In genomic region chr19:4482721-4483120, GRCh38 we compare ENCODE assay signal across 15 cellular contexts. TPM values are rescaled to one million over a fixed set of nuclear protein-coding genes. Genes with fewer than 3 reads are reported as not detected.
DNase-seq lines count a peak whose midpoint lies in the region; ATAC-seq and TF ChIP-seq lines count a peak whose summit lies in the region.
"Had no signal": no experiment of that assay in that cellular context is flagged by ENCODE, and none has a peak within 500 bp of the region (broad histone marks: within the 10 kb centered on the region; RNA-seq: fewer than 3 reads in every experiment).

No MANE protein-coding gene starts in this region.

- TF ChIP-seq POLR2A in HCT116 (IDR thresholded peaks at IDR 0.05; ENCODE audit: borderline replicate concordance, extremely low read depth, insufficient read depth, insufficient read length) (no peak), spleen (IDR thresholded peaks at IDR 0.05) (no peak)

- no peaks in the 10 kb centered on the region for H3K27me3 ChIP-seq in HCT116 (ENCODE audit: insufficient read depth, low read length)
- H3K27me3 ChIP-seq in spleen (replicated peaks in 1 of 7): no peaks in the 10 kb centered on the region
- no peaks in the 10 kb centered on the region for H3K27me3 ChIP-seq in CD8-positive, alpha-beta T cell (ENCODE audit: insufficient read depth, low read length)
- H3K27me3 ChIP-seq: BE2C had no signal

- no peaks in the 10 kb centered on the region for H4K20me1 ChIP-seq in HCT116 (ENCODE audit: insufficient read depth)

- peak; percentile 58 for ATAC-seq in HCT116
- peak; percentile 13 for ATAC-seq in esophagus mucosa
- peak; percentile 41 for ATAC-seq in left colon
- no peak for ATAC-seq in CD8-positive, alpha-beta T cell

- H3K36me3 ChIP-seq in HCT116 (ENCODE audit: control insufficient read depth in 1 of 2, insufficient read depth in 2 of 2, low read length in 2 of 2) (peaks cover 5 to 10% of the 10 kb centered on the region in 2 experiments; a peak in 3 of 4 replicates), spleen (peaks cover 0 to 96% (median 32%) of the 10 kb centered on the region in 6 donors)
- no peaks in the 10 kb centered on the region for H3K36me3 ChIP-seq in CD8-positive, alpha-beta T cell (ENCODE audit: insufficient read depth, low read length)

- WGBS in spleen, 5 donors: 93 to 96% (median 93%) methylated on average over 17 of the region's 17 CpGs

- no peak overlapping the region for H3K27ac Mint-ChIP-seq in CD8-positive, alpha-beta T cell
- H3K27ac Mint-ChIP-seq: CD4-positive, CD25-positive, alpha-beta regulatory T cell had no signal

- intact Hi-C loops in HCT116 (cut with micrococcal nuclease): no loop called here
- intact Hi-C loops in left colon (cut with DNase I, micrococcal nuclease): no loop called here
- intact Hi-C loops in spleen (cut with DNase I; ENCODE audit: low total_unique reads): no loop called here
- intact Hi-C loops in CD8-positive, alpha-beta T cell (cut with DNase I, micrococcal nuclease): no loop called here

- H3K27me3 Mint-ChIP-seq in CD8-positive, alpha-beta T cell (ENCODE audit: low read depth): no peaks in the 10 kb centered on the region
- H3K27me3 Mint-ChIP-seq: CD4-positive, CD25-positive, alpha-beta regulatory T cell had no signal

- POLR2A ChIA-PET in HCT116 (lab: Charles Lee): interaction anchor here (0.6 kb wide), 1 partner anchor 11 kb away, joined by 3 read pairs; the partner anchor contains the start of gene HDGFL2
- POLR2A ChIA-PET in CD8-positive, alpha-beta T cell (lab: Charles Lee): no interaction called here

- peaks cover 2% of the 10 kb centered on the region; the same call in 1 of the 2 replicates for H3K79me2 ChIP-seq in HCT116 (ENCODE audit: insufficient read depth, low read length)

- no peaks in the 10 kb centered on the region for H3K9me3 Mint-ChIP-seq in CD8-positive, alpha-beta T cell
- H3K9me3 Mint-ChIP-seq: CD4-positive, CD25-positive, alpha-beta regulatory T cell had no signal

- H3K9me2 ChIP-seq in HCT116 (ENCODE audit: insufficient read depth): no peaks in the 10 kb centered on the region

- no peak overlapping the region for H3K9ac ChIP-seq in HCT116 (ENCODE audit: low read length)

- H3K4me3 ChIP-seq in HCT116 (replicated peaks in 1 of 2; ENCODE audit: low read depth in 1 of 2, low read length in 2 of 2) (no peak overlapping the region), spleen (no peak overlapping the region)
- H3K4me3 ChIP-seq in CD8-positive, alpha-beta T cell (ENCODE audit: low read depth, low read length): no peak overlapping the region

- H2AFZ ChIP-seq in HCT116 (ENCODE audit: low read depth, low read length, poor library complexity, severe bottlenecking): no peak overlapping the region

- H3K4me1 ChIP-seq in HCT116 (ENCODE audit: control insufficient read depth in 1 of 2, insufficient read depth in 2 of 2, low read length in 2 of 2) (no peaks in the 10 kb centered on the region; a peak in 1 of 4 replicates), spleen (no peaks in the 10 kb centered on the region)
- H3K4me1 ChIP-seq in CD8-positive, alpha-beta T cell (ENCODE audit: insufficient read depth, low read length): no peaks in the 10 kb centered on the region
- H3K4me1 ChIP-seq: BE2C, Caco-2 had no signal

- BruUV-seq in HCT116 (replicated peaks; lab: Mats Ljungman, UMichigan): no TSS peak

- no peak for TF ChIP-seq CTCF in HCT116 (IDR thresholded peaks at IDR 0.05 in 2 of 3, conservative IDR thresholded peaks at IDR 0.05 in 1 of 3; ENCODE audit: borderline replicate concordance in 1 of 3, insufficient read depth in 1 of 3, low read depth in 2 of 3, low read length in 2 of 3)
- no peak for TF ChIP-seq CTCF in spleen (IDR thresholded peaks at IDR 0.05 in 8 of 11, conservative IDR thresholded peaks at IDR 0.05 in 3 of 11)
- TF ChIP-seq CTCF in CD8-positive, alpha-beta T cell (IDR thresholded peaks at IDR 0.05): no peak

- CTCF ChIA-PET in HCT116 (lab: Charles Lee): no interaction called here
- CTCF ChIA-PET in CD8-positive, alpha-beta T cell (lab: Charles Lee): no interaction called here

- H3K4me3 Mint-ChIP-seq in CD8-positive, alpha-beta T cell: no peak overlapping the region
- H3K4me3 Mint-ChIP-seq: CD4-positive, CD25-positive, alpha-beta regulatory T cell had no signal

- DNase-seq in HCT116 (ENCODE audit: low read depth, low spot score) (no peak), left colon (no peak), spleen (no peak), NCI-H146 treated with DMSO at 0.1 percent for 48 hours (lab: John Stamatoyannopoulos, UW; ENCODE audit: unreplicated experiment) (no peak)
- no peak for DNase-seq in CD8-positive, alpha-beta T cell
- DNase-seq: ACHN; BE2C; C1 segment of cervical spinal cord; Caco-2; CD4-positive, CD25-positive, alpha-beta regulatory T cell; DMS153; DMS79; GDM1; KG1 had no signal

- H3K27ac ChIP-seq in HCT116 (ENCODE audit: low read depth, low read length): no peak overlapping the region
- no peak overlapping the region for H3K27ac ChIP-seq in spleen
- H3K27ac ChIP-seq in CD8-positive, alpha-beta T cell (ENCODE audit: low read depth, low read length): no peak overlapping the region

- H3K4me2 ChIP-seq in HCT116 (ENCODE audit: low read length): no peak overlapping the region

- TF ChIP-seq RAD21 in HCT116 (IDR thresholded peaks at IDR 0.05; ENCODE audit: low read depth): no peak

- H3K36me3 Mint-ChIP-seq in CD8-positive, alpha-beta T cell: peaks cover 28% of the 10 kb centered on the region

- RAD21 ChIA-PET in HCT116 (lab: Charles Lee; ENCODE audit: low non-redundant PET in 1 of 2, low total read pairs in 2 of 2, uncharacterized antibody in 2 of 2, unreplicated experiment in 2 of 2): no interaction called here

- H3K4me1 Mint-ChIP-seq in CD8-positive, alpha-beta T cell (ENCODE audit: low read depth): no peaks in the 10 kb centered on the region

- no peaks in the 10 kb centered on the region for H3K9me3 ChIP-seq in HCT116 (ENCODE audit: control insufficient read depth in 1 of 2, insufficient read depth in 1 of 2, low read depth in 1 of 2, low read length in 2 of 2)
- H3K9me3 ChIP-seq in spleen: no peaks in the 10 kb centered on the region
- no peaks in the 10 kb centered on the region for H3K9me3 ChIP-seq in CD8-positive, alpha-beta T cell (ENCODE audit: low read length)
- H3K9me3 ChIP-seq: BE2C, Caco-2 had no signal

TF ChIP-seq in HCT116, 20 proteins besides CTCF, POLR2A, EP300 and RAD21:
- no peak for TF ChIP-seq SIN3A (IDR thresholded peaks at IDR 0.05; ENCODE audit: low read depth)
- no peak for TF ChIP-seq ZBTB33 (IDR thresholded peaks at IDR 0.05; ENCODE audit: extremely low read depth, insufficient replicate concordance, low read length)
- no peak for TF ChIP-seq EZH2phosphoT487 (IDR thresholded peaks at IDR 0.05; ENCODE audit: borderline replicate concordance)
- no peak for TF ChIP-seq FOSL1 (IDR thresholded peaks at IDR 0.05; ENCODE audit: low read depth)
- no peak for TF ChIP-seq JUND (IDR thresholded peaks at IDR 0.05)
- no peak for TF ChIP-seq YY1 (IDR thresholded peaks at IDR 0.05; ENCODE audit: extremely low read depth, insufficient replicate concordance, low read depth, low read length)

RNA-seq across cellular contexts. Expression of gene HDGFL2, which starts 10.6 kb away (rescaled TPM):
- total RNA-seq in HCT116 (2021; ENCODE audit: unreplicated experiment): 75.2 TPM
- 47.5 and 53.8 TPM in 2 replicates for polyA plus RNA-seq in HCT116 (2012)
- 19.2 TPM for total RNA-seq in esophagus mucosa
- total RNA-seq in left colon: 10 to 100 TPM; 29.9 to 39.3 TPM
- 10 to 100 TPM; 23.2 to 39.7 (median 29.4) TPM for total RNA-seq in spleen
- polyA plus RNA-seq in spleen: 100 to 1,000 TPM in 1 of 3 donors, 10 to 100 TPM in 2; 25.3 to 136 (median 26.0) TPM
- total RNA-seq in CD8-positive, alpha-beta T cell: 10 to 100 TPM; 11.7 to 13.9 TPM

RNA-seq across cellular contexts. Expression of gene UBXN6, which starts 25.1 kb away (rescaled TPM):
- total RNA-seq in HCT116 (2021; ENCODE audit: unreplicated experiment): 76.5 TPM
- 75.7 and 76.0 TPM in 2 replicates for polyA plus RNA-seq in HCT116 (2012)
- 68.9 TPM for total RNA-seq in esophagus mucosa
- 100 to 1,000 TPM in 1 of 2 donors, 10 to 100 TPM in 1; 90.4 to 104 TPM for total RNA-seq in left colon
- 100 to 1,000 TPM in 2 of 7 donors, 10 to 100 TPM in 5; 72.3 to 132 (median 89.8) TPM for total RNA-seq in spleen
- 100 to 1,000 TPM in 2 of 3 donors, 10 to 100 TPM in 1; 76.4 to 146 (median 123) TPM for polyA plus RNA-seq in spleen
- 10 to 100 TPM; 61.5 to 62.6 TPM for total RNA-seq in CD8-positive, alpha-beta T cell

RNA-seq across cellular contexts. Expression of gene PLIN4, which starts 35.6 kb away (rescaled TPM):
- total RNA-seq in HCT116 (2021; ENCODE audit: unreplicated experiment) (2.3 TPM), esophagus mucosa (0.96 TPM), left colon (10 to 100 TPM in 1 of 2 donors, under 1 TPM in 1; 0.24 to 12.0 TPM), spleen (10 to 100 TPM in 1 of 7 donors, 1 to 10 TPM in 5, under 1 TPM in 1; 0.85 to 10.2 (median 4.5) TPM)
- 1.8 and 2.0 TPM in 2 replicates for polyA plus RNA-seq in HCT116 (2012)
- 1 to 10 TPM in 1 of 3 donors, under 1 TPM in 2; 0.27 to 1.2 (median 0.52) TPM for polyA plus RNA-seq in spleen
- under 1 TPM; 0.06 to 0.14 TPM for total RNA-seq in CD8-positive, alpha-beta T cell
- total RNA-seq: CD4-positive, CD25-positive, alpha-beta regulatory T cell had no signal

RNA-seq across cellular contexts. Expression of gene PLIN5, which starts 52.3 kb away (rescaled TPM):
- total RNA-seq in HCT116 (2021; ENCODE audit: unreplicated experiment): 8.1 TPM
- polyA plus RNA-seq in HCT116 (2012): 4.3 and 5.8 TPM in 2 replicates
- total RNA-seq in esophagus mucosa: 2.4 TPM
- total RNA-seq in left colon: 1 to 10 TPM; 1.9 to 2.2 TPM
- total RNA-seq in spleen: 10 to 100 TPM in 4 of 7 donors, 1 to 10 TPM in 3; 2.4 to 18.4 (median 15.1) TPM
- 1 to 10 TPM in 2 of 3 donors, under 1 TPM in 1; 0.82 to 2.2 (median 2.1) TPM for polyA plus RNA-seq in spleen
- under 1 TPM; 0.53 to 0.54 TPM for total RNA-seq in CD8-positive, alpha-beta T cell
- total RNA-seq: CD4-positive, CD25-positive, alpha-beta regulatory T cell had no signal

RNA-seq across cellular contexts. Expression of gene LRG1, which starts 57.1 kb away (rescaled TPM):
- 1.3 TPM for total RNA-seq in HCT116 (2021; ENCODE audit: unreplicated experiment)
- 0.72 and 0.83 TPM in 2 replicates for polyA plus RNA-seq in HCT116 (2012)
- 24.9 TPM for total RNA-seq in esophagus mucosa
- 10 to 100 TPM; 11.6 to 31.8 TPM for total RNA-seq in left colon
- total RNA-seq in spleen: 10 to 100 TPM in 6 of 7 donors, 1 to 10 TPM in 1; 9.6 to 54.0 (median 15.8) TPM
- 1 to 10 TPM; 1.7 to 5.6 (median 2.3) TPM for polyA plus RNA-seq in spleen
- total RNA-seq in CD8-positive, alpha-beta T cell: not detected
